In genomic region chr10:79381804-79382221, GRCh38 we compare ENCODE assay signal across 9 cellular contexts. TPM values are rescaled to one million over a fixed set of nuclear protein-coding genes. Genes with fewer than 3 reads are reported as not detected.
A peak's percentile ranks its signal among the peaks of the same experiment; 100 is the strongest.
DNase-seq lines count a peak whose midpoint lies in the region; ATAC-seq and TF ChIP-seq lines count a peak whose summit lies in the region.
"Had no signal": no experiment of that assay in that cellular context is flagged by ENCODE, and none has a peak within 500 bp of the region (broad histone marks: within the 10 kb centered on the region; RNA-seq: fewer than 3 reads in every experiment).

No MANE protein-coding gene starts in this region.

- TF ChIP-seq POLR2A in esophagus squamous epithelium (IDR thresholded peaks at IDR 0.05) = no peak

- H3K9me3 ChIP-seq in A673 (ENCODE audit: low read depth, low read length, poor library complexity, severe bottlenecking) (no peaks in the 10 kb centered on the region), esophagus squamous epithelium (no peaks in the 10 kb centered on the region), mucosa of descending colon (no peaks in the 10 kb centered on the region)

- no TSS peak for BruUV-seq in A673 (replicated peaks; lab: Mats Ljungman, UMichigan)

- H3K27me3 ChIP-seq in A673 (replicated peaks; ENCODE audit: insufficient read depth, low read depth, low read length, poor library complexity) = no peaks in the 10 kb centered on the region
- no peaks in the 10 kb centered on the region for H3K27me3 ChIP-seq in esophagus squamous epithelium

- intact Hi-C loops in A673 (cut with micrococcal nuclease; ENCODE audit: unreplicated experiment) = no loop called here
- intact Hi-C loops in esophagus squamous epithelium (cut with DNase I) = no loop called here
- intact Hi-C loops in mucosa of descending colon (cut with DNase I, micrococcal nuclease) = no loop called here

- TF ChIP-seq EP300 in Ishikawa (IDR thresholded peaks at IDR 0.05; ENCODE audit: borderline replicate concordance) = peak; percentile 95

- peak; percentile 11; the same call in 1 of the 2 replicates for TF ChIP-seq RAD21 in Ishikawa (IDR thresholded peaks at IDR 0.05; ENCODE audit: low read depth)

- WGBS in esophagus squamous epithelium, 2 donors = 11 to 60% methylated on average over 1 to 3 of the region's 11 CpGs

- CTCF ChIA-PET in A673 (lab: Charles Lee) = no interaction called here

- peak; percentile 53 for ATAC-seq in mucosa of descending colon
- ATAC-seq in HG02970 (IDR thresholded peaks at IDR 0.05; ENCODE audit: low FRiP score, unreplicated experiment) = no peak
- no peak for ATAC-seq in GM21423 (IDR thresholded peaks at IDR 0.05; ENCODE audit: unreplicated experiment)

- no peak for TF ChIP-seq CTCF in A673 (conservative IDR thresholded peaks at IDR 0.05; ENCODE audit: low read depth, low read length)
- no peak for TF ChIP-seq CTCF in esophagus squamous epithelium (IDR thresholded peaks at IDR 0.05)
- TF ChIP-seq CTCF in mucosa of descending colon (IDR thresholded peaks at IDR 0.05) = no peak

- POLR2A ChIA-PET in A673 (lab: Charles Lee; ENCODE audit: low non-redundant PET) = no interaction called here

- DNase-seq in A673 (ENCODE audit: low spot score) (peak; percentile 28), esophagus squamous epithelium (lab: John Stamatoyannopoulos, UW) (no peak), mucosa of descending colon (peak; percentile 54 to 73 (median 63)), NCI-H2107 treated with DMSO at 0.1 percent for 48 hours (lab: John Stamatoyannopoulos, UW; ENCODE audit: unreplicated experiment) (no peak), T-helper 9 cell (no peak)
- DNase-seq: stimulated activated CD4-positive, alpha-beta T cell treated with anti-CD3 and anti-CD28 coated beads, Interleukin-12 subunit alpha, Interleukin-12 subunit beta, amount 100 ng/mL, for 4 hours had no signal

- no peaks in the 10 kb centered on the region for H3K4me1 ChIP-seq in A673 (ENCODE audit: insufficient read depth, low read length, poor library complexity, severe bottlenecking)
- peaks cover 3 to 40% (median 31%) of the 10 kb centered on the region in 3 donors for H3K4me1 ChIP-seq in esophagus squamous epithelium
- peaks cover 2% of the 10 kb centered on the region for H3K4me1 ChIP-seq in mucosa of descending colon (ENCODE audit: low read depth)

- no peak overlapping the region for H3K4me3 ChIP-seq in A673 (ENCODE audit: low read depth, low read length, poor library complexity, severe bottlenecking)
- H3K4me3 ChIP-seq in esophagus squamous epithelium = no peak overlapping the region
- no peak overlapping the region for H3K4me3 ChIP-seq in mucosa of descending colon

- H3K27ac ChIP-seq in A673 (ENCODE audit: low read depth, low read length, poor library complexity, severe bottlenecking) = no peak overlapping the region
- peak overlapping the region; percentile 48 to 83 (median 78) for H3K27ac ChIP-seq in esophagus squamous epithelium

- no peaks in the 10 kb centered on the region for H3K36me3 ChIP-seq in A673 (ENCODE audit: insufficient read depth, low read length, poor library complexity, severe bottlenecking)
- peaks cover 0 to 21% (median 0%) of the 10 kb centered on the region in 3 donors for H3K36me3 ChIP-seq in esophagus squamous epithelium
- no peaks in the 10 kb centered on the region for H3K36me3 ChIP-seq in mucosa of descending colon (ENCODE audit: low read depth)

TF ChIP-seq in Ishikawa, 13 proteins besides CTCF, POLR2A, EP300 and RAD21:
- TF ChIP-seq CREB1 (IDR thresholded peaks at IDR 0.05; ENCODE audit: low read depth) (no peak), CEBPB (IDR thresholded peaks at IDR 0.05) (no peak), TCF12 (IDR thresholded peaks at IDR 0.05; ENCODE audit: low read depth) (peak; percentile 89), MAX (IDR thresholded peaks at IDR 0.05) (peak; percentile 71; the same call in 1 of the 2 replicates), TAF1 (IDR thresholded peaks at IDR 0.05; ENCODE audit: low read depth) (peak; percentile 21; the same call in 1 of the 2 replicates), NFIC (IDR thresholded peaks at IDR 0.05) (peak; percentile 91), ZBTB7A (IDR thresholded peaks at IDR 0.05; ENCODE audit: low read depth) (peak; percentile 56), USF1 (IDR thresholded peaks at IDR 0.05) (peak; percentile 66), TEAD4 (IDR thresholded peaks at IDR 0.05) (peak; percentile 91)

RNA-seq across cellular contexts. Expression of gene PPIF, which starts 34.5 kb away (rescaled TPM):
- 133 and 160 TPM in 2 replicates for total RNA-seq in A673 (2021)
- total RNA-seq in esophagus squamous epithelium = 100 to 1,000 TPM in 1 of 4 donors, 10 to 100 TPM in 3; 40.2 to 141 (median 56.6) TPM
- total RNA-seq in mucosa of descending colon = 10 to 100 TPM; 54.6 to 88.5 (median 77.3) TPM

Comparison
In these comparisons a context has a peak if more than half of its experiments do, and no peak if none do; other contexts are left out.
1. DNase-seq: peak in A673 (single experiment) and mucosa of descending colon (3 of 3); none in esophagus squamous epithelium (single experiment), NCI-H2107 treated with DMSO at 0.1 percent for 48 hours (single experiment) and T-helper 9 cell (single experiment).